1 cellular context compared by ENCODE assay signal in the genomic region with DNA sequence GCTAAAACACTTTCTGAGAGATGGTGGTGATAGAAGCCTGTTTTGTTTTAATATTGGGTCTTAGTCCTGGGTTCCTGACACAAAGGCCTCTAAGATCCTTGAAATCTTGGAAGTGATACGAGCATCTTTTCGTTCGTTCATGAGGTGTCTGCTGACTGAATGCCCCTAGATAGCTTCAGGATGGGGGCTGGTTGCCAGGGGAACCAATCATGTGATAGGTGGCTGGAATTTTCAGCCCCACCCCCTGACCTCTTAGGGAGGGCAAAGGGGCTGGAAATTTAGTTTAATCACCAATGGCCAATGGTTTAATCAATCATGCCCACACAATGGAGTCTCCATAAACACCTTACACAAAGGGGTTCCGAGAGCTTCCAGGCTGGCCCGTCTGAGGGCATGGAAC.
TF ChIP-seq lines count a peak whose summit lies in the region.

No MANE protein-coding gene starts in this region.

TF ChIP-seq in K562, 482 proteins besides CTCF, POLR2A, EP300 and RAD21 (continued from another document):
- TF ChIP-seq, protein P1, sequence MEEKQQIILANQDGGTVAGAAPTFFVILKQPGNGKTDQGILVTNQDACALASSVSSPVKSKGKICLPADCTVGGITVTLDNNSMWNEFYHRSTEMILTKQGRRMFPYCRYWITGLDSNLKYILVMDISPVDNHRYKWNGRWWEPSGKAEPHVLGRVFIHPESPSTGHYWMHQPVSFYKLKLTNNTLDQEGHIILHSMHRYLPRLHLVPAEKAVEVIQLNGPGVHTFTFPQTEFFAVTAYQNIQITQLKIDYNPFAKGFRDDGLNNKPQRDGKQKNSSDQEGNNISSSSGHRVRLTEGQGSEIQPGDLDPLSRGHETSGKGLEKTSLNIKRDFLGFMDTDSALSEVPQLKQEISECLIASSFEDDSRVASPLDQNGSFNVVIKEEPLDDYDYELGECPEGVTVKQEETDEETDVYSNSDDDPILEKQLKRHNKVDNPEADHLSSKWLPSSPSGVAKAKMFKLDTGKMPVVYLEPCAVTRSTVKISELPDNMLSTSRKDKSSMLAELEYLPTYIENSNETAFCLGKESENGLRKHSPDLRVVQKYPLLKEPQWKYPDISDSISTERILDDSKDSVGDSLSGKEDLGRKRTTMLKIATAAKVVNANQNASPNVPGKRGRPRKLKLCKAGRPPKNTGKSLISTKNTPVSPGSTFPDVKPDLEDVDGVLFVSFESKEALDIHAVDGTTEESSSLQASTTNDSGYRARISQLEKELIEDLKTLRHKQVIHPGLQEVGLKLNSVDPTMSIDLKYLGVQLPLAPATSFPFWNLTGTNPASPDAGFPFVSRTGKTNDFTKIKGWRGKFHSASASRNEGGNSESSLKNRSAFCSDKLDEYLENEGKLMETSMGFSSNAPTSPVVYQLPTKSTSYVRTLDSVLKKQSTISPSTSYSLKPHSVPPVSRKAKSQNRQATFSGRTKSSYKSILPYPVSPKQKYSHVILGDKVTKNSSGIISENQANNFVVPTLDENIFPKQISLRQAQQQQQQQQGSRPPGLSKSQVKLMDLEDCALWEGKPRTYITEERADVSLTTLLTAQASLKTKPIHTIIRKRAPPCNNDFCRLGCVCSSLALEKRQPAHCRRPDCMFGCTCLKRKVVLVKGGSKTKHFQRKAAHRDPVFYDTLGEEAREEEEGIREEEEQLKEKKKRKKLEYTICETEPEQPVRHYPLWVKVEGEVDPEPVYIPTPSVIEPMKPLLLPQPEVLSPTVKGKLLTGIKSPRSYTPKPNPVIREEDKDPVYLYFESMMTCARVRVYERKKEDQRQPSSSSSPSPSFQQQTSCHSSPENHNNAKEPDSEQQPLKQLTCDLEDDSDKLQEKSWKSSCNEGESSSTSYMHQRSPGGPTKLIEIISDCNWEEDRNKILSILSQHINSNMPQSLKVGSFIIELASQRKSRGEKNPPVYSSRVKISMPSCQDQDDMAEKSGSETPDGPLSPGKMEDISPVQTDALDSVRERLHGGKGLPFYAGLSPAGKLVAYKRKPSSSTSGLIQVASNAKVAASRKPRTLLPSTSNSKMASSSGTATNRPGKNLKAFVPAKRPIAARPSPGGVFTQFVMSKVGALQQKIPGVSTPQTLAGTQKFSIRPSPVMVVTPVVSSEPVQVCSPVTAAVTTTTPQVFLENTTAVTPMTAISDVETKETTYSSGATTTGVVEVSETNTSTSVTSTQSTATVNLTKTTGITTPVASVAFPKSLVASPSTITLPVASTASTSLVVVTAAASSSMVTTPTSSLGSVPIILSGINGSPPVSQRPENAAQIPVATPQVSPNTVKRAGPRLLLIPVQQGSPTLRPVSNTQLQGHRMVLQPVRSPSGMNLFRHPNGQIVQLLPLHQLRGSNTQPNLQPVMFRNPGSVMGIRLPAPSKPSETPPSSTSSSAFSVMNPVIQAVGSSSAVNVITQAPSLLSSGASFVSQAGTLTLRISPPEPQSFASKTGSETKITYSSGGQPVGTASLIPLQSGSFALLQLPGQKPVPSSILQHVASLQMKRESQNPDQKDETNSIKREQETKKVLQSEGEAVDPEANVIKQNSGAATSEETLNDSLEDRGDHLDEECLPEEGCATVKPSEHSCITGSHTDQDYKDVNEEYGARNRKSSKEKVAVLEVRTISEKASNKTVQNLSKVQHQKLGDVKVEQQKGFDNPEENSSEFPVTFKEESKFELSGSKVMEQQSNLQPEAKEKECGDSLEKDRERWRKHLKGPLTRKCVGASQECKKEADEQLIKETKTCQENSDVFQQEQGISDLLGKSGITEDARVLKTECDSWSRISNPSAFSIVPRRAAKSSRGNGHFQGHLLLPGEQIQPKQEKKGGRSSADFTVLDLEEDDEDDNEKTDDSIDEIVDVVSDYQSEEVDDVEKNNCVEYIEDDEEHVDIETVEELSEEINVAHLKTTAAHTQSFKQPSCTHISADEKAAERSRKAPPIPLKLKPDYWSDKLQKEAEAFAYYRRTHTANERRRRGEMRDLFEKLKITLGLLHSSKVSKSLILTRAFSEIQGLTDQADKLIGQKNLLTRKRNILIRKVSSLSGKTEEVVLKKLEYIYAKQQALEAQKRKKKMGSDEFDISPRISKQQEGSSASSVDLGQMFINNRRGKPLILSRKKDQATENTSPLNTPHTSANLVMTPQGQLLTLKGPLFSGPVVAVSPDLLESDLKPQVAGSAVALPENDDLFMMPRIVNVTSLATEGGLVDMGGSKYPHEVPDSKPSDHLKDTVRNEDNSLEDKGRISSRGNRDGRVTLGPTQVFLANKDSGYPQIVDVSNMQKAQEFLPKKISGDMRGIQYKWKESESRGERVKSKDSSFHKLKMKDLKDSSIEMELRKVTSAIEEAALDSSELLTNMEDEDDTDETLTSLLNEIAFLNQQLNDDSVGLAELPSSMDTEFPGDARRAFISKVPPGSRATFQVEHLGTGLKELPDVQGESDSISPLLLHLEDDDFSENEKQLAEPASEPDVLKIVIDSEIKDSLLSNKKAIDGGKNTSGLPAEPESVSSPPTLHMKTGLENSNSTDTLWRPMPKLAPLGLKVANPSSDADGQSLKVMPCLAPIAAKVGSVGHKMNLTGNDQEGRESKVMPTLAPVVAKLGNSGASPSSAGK (IDR thresholded peaks at IDR 0.05) = no peak
- TF ChIP-seq ZFPM2 (CRISPR knock-in tag; IDR thresholded peaks at IDR 0.05) = no peak
- no peak for TF ChIP-seq MCM3 (IDR thresholded peaks at IDR 0.05)
- TF ChIP-seq HSF4 (CRISPR knock-in tag; IDR thresholded peaks at IDR 0.05; ENCODE audit: borderline replicate concordance) = no peak
- TF ChIP-seq NR3C1 (CRISPR knock-in tag; IDR thresholded peaks at IDR 0.05) = no peak
